9 cellular contexts compared by ENCODE assay signal in genomic region chr12:124543591-124544310, GRCh38. TPM values are rescaled to one million over a fixed set of nuclear protein-coding genes. Genes with fewer than 3 reads are reported as not detected.
DNase-seq lines count a peak whose midpoint lies in the region; ATAC-seq, FAIRE-seq and TF ChIP-seq lines count a peak whose summit lies in the region.
"Had no signal": no experiment of that assay in that cellular context is flagged by ENCODE, and none has a peak within 500 bp of the region (broad histone marks: within the 10 kb centered on the region; RNA-seq: fewer than 3 reads in every experiment).

No MANE protein-coding gene starts in this region.

- no peak overlapping the region for H2BK120ac ChIP-seq in H1 (replicated peaks; ENCODE audit: low read depth, low read length)

- H4K8ac ChIP-seq in H1 (ENCODE audit: extremely low read depth, insufficient read depth, low read length), result peak overlapping the region; percentile 85

- no peak overlapping the region for H2AFZ ChIP-seq in H1 (ENCODE audit: low read length)

- H2BK15ac ChIP-seq in H1 (ENCODE audit: low read length), result 0 out of 2 replicates have a peak overlapping the region, but pooled peaks have one; percentile 46

- no peak for FAIRE-seq in H1 (lab: Jason Lieb, UNC)
- FAIRE-seq: colon had no signal

- ATAC-seq in HG03159 (IDR thresholded peaks at IDR 0.05; ENCODE audit: unreplicated experiment), result no peak
- ATAC-seq in GM21447 (IDR thresholded peaks at IDR 0.05; ENCODE audit: unreplicated experiment), result no peak
- no peak for ATAC-seq in upper lobe of right lung

- no peak overlapping the region for H4K5ac ChIP-seq in H1 (ENCODE audit: insufficient read length, low read depth, low read length)

- no peak overlapping the region for H3K4ac ChIP-seq in H1 (replicated peaks; ENCODE audit: insufficient read length, low read depth, low read length)

- intact Hi-C loops in upper lobe of right lung (cut with DNase I), result no loop called here

- H3K36me3 ChIP-seq in H1 (ENCODE audit: control insufficient read depth in 2 of 4, insufficient read depth in 4 of 4, low read length in 3 of 4) (peaks cover 0 to 3% (median 0%) of the 10 kb centered on the region in 4 experiments; a peak in 2 of 8 replicates), rectal smooth muscle tissue (ENCODE audit: control insufficient read depth, insufficient read depth, low read length) (no peaks in the 10 kb centered on the region), upper lobe of right lung (no peaks in the 10 kb centered on the region)

- peak overlapping the region; percentile 71; the same call in 1 of the 2 replicates for H2BK5ac ChIP-seq in H1 (ENCODE audit: low read depth, low read length)

- H2AK5ac ChIP-seq in H1 (ENCODE audit: low read depth, low read length), result no peak overlapping the region

- no peaks in the 10 kb centered on the region for H3K9me3 ChIP-seq in H1 (ENCODE audit: insufficient read depth in 2 of 2, low read depth in 1 of 2, low read length in 1 of 2)
- H3K9me3 ChIP-seq in upper lobe of right lung, result no peaks in the 10 kb centered on the region

- peaks cover 49 to 88% of the 10 kb centered on the region in 2 experiments for H3K79me2 ChIP-seq in H1 (ENCODE audit: control insufficient read depth in 1 of 2, insufficient read depth in 2 of 2, low read length in 2 of 2)

- 0 out of 4 replicates have a peak overlapping the region, but pooled peaks of 1 of the 2 experiments have one; percentile 12 for H3K4me2 ChIP-seq in H1 (ENCODE audit: insufficient read depth in 1 of 2, low read depth in 2 of 2, low read length in 2 of 2)

- peak overlapping the region; percentile 49; the same call in 1 of the 2 replicates for H3K27ac ChIP-seq in H1 (ENCODE audit: low read depth, low read length)
- H3K27ac ChIP-seq in rectal smooth muscle tissue (ENCODE audit: low read depth, low read length), result no peak overlapping the region
- no peak overlapping the region for H3K27ac ChIP-seq in upper lobe of right lung

- H3K79me1 ChIP-seq in H1 (ENCODE audit: low read depth, low read length), result peaks cover 18% of the 10 kb centered on the region

- 80% methylated on average over 18 of the region's 36 CpGs; no CpG with 5 or more reads in 1 of the 2 experiments for WGBS in H1 (ENCODE audit: extremely low coverage in 1 of 2, insufficient coverage in 1 of 2, insufficient read length in 1 of 2, insufficient replicate concordance in 2 of 2, low coverage in 1 of 2, low lambda C conversion rate in 2 of 2, missing lambda C conversion rate in 1 of 2), 2 experiments

- H3K14ac ChIP-seq in H1 (ENCODE audit: insufficient read length), result no peak overlapping the region

- TF ChIP-seq RAD21 in H1 (IDR thresholded peaks at IDR 0.05 in 1 of 2, conservative IDR thresholded peaks at IDR 0.05 in 1 of 2; ENCODE audit: low read depth in 2 of 2, low read length in 2 of 2), result no peak

- H3K18ac ChIP-seq in H1 (ENCODE audit: extremely low read depth, low read length), result peak overlapping the region; percentile 60; the same call in 1 of the 2 replicates

- CTCF ChIA-PET in H1 (lab: Charles Lee; ENCODE audit: partially characterized antibody), result interaction anchor here (0.8 to 1.0 kb wide), 2 partner anchors 9 to 16 kb away, joined by 3 read pairs; no protein-coding TSS in a partner anchor

- peak overlapping the region; percentile 34 for H4K91ac ChIP-seq in H1 (replicated peaks; ENCODE audit: insufficient read length, low read length)

- H3K23ac ChIP-seq in H1 (ENCODE audit: insufficient read length), result no peak overlapping the region

- H3K4me3 ChIP-seq in H1 (ENCODE audit: extremely low read depth in 1 of 4, insufficient read depth in 2 of 4, low read depth in 3 of 4, low read length in 4 of 4), result no peak overlapping the region
- peak overlapping the region; percentile 4 for H3K4me3 ChIP-seq in rectal smooth muscle tissue (ENCODE audit: low read length)
- H3K4me3 ChIP-seq in upper lobe of right lung, result no peak overlapping the region

- no peak for TF ChIP-seq EP300 in H1 (IDR thresholded peaks at IDR 0.05; ENCODE audit: borderline replicate concordance in 1 of 2, low read depth in 2 of 2, low read length in 2 of 2)

- no peaks in the 10 kb centered on the region for H3K27me3 ChIP-seq in H1 (replicated peaks in 1 of 4; ENCODE audit: control insufficient read depth in 3 of 4, extremely low read depth in 1 of 4, insufficient read depth in 3 of 4, low read length in 3 of 4)
- H3K27me3 ChIP-seq in rectal smooth muscle tissue (ENCODE audit: control insufficient read depth, insufficient read depth, low read length), result no peaks in the 10 kb centered on the region
- no peaks in the 10 kb centered on the region for H3K27me3 ChIP-seq in upper lobe of right lung

- DNase-seq in GF-D8 (lab: John Stamatoyannopoulos, UW), result peak; percentile 19
- peak; percentile 81 for DNase-seq in NCI-H2171 treated with DMSO at 0.1 percent for 48 hours (lab: John Stamatoyannopoulos, UW)
- DNase-seq in H1 (ENCODE audit: low read depth in 1 of 2, low spot score in 2 of 2), result no peak
- no peak for DNase-seq in upper lobe of right lung
- no peak for DNase-seq in activated effector memory CD4-positive, alpha-beta T cell treated with Interleukin-2 at 50 U/mL for 16 hours

- TF ChIP-seq CTCF in H1 (IDR thresholded peaks at IDR 0.05; ENCODE audit: control extremely low read depth in 1 of 3, insufficient read depth in 1 of 3, low read depth in 1 of 3, low read length in 3 of 3) (no peak), upper lobe of right lung (IDR thresholded peaks at IDR 0.05) (no peak)

- POLR2A ChIA-PET in H1 (lab: Charles Lee; ENCODE audit: partially characterized antibody), result interaction anchor here (0.7 to 1.6 kb wide), 3 partner anchors 16 to 21 kb away, joined by 3 to 5 read pairs (median 4); no protein-coding TSS in a partner anchor

- H4K20me1 ChIP-seq in H1 (replicated peaks in 1 of 2; ENCODE audit: control insufficient read depth in 1 of 2, insufficient read depth in 2 of 2, low read length in 2 of 2), result peaks cover 33 to 44% of the 10 kb centered on the region in 2 experiments

- H3K56ac ChIP-seq in H1 (replicated peaks; ENCODE audit: insufficient read length, low read depth, low read length), result no peak overlapping the region

- H2BK12ac ChIP-seq in H1 (ENCODE audit: low read depth, low read length), result no peak overlapping the region

- H3K4me1 ChIP-seq in H1 (replicated peaks in 1 of 4; ENCODE audit: control insufficient read depth in 3 of 4, insufficient read depth in 4 of 4, low read length in 3 of 4), result peaks cover 0 to 47% (median 27%) of the 10 kb centered on the region in 4 experiments; a peak in 6 of 7 replicates
- peaks cover 41% of the 10 kb centered on the region for H3K4me1 ChIP-seq in rectal smooth muscle tissue (ENCODE audit: control insufficient read depth, insufficient read depth, low read length)
- H3K4me1 ChIP-seq in upper lobe of right lung, result peaks cover 71% of the 10 kb centered on the region

- H3K9ac ChIP-seq in H1 (replicated peaks in 1 of 4; ENCODE audit: extremely low read depth in 1 of 4, low read depth in 3 of 4, low read length in 3 of 4) (no peak overlapping the region; a peak in 2 of 7 replicates), rectal smooth muscle tissue (ENCODE audit: low read length) (no peak overlapping the region)

- no peak for TF ChIP-seq POLR2A in H1 (IDR thresholded peaks at IDR 0.05; ENCODE audit: control extremely low read depth in 1 of 2, low read depth in 2 of 2, low read length in 2 of 2)

- no peak overlapping the region for H2BK20ac ChIP-seq in H1 (ENCODE audit: low read length)

- H3K23me2 ChIP-seq in H1 (ENCODE audit: low read depth, low read length), result no peaks in the 10 kb centered on the region

TF ChIP-seq in H1, 55 proteins besides CTCF, POLR2A, EP300 and RAD21 (continues in another document):
- TF ChIP-seq EGR1 (IDR thresholded peaks at IDR 0.05; ENCODE audit: borderline replicate concordance, low read depth, low read length) (no peak), USF2 (IDR thresholded peaks at IDR 0.05; ENCODE audit: low read length) (no peak), SRF (IDR thresholded peaks at IDR 0.05; ENCODE audit: low read depth, low read length) (no peak), CHD1 (IDR thresholded peaks at IDR 0.05; ENCODE audit: low read depth, low read length) (no peak), JUN (IDR thresholded peaks at IDR 0.05; ENCODE audit: low read depth, low read length) (no peak), CBX8 (IDR thresholded peaks at IDR 0.05; ENCODE audit: borderline replicate concordance, low read depth, low read length) (no peak), BRCA1 (IDR thresholded peaks at IDR 0.05; ENCODE audit: low read depth, low read length) (no peak), NANOG (IDR thresholded peaks at IDR 0.05; ENCODE audit: insufficient read depth, low read depth, low read length, poor library complexity, severe bottlenecking) (no peak), RNF2 (IDR thresholded peaks at IDR 0.05; ENCODE audit: borderline replicate concordance, low read depth, low read length, missing control alignments, poor library complexity, severe bottlenecking) (no peak), TEAD4 (IDR thresholded peaks at IDR 0.05; ENCODE audit: low read depth, low read length) (no peak), SIRT6 (IDR thresholded peaks at IDR 0.05; ENCODE audit: low read length) (no peak), BACH1 (IDR thresholded peaks at IDR 0.05; ENCODE audit: low read length) (no peak), RXRA (IDR thresholded peaks at IDR 0.05; ENCODE audit: insufficient read depth, low read depth, low read length) (no peak), CBX5 (IDR thresholded peaks at IDR 0.05; ENCODE audit: low read depth, low read length) (no peak)

RNA-seq across cellular contexts. Expression of gene NCOR2, which starts 23.7 kb away (rescaled TPM):
- 275 TPM in 2 replicates for total RNA-seq in H1 (2021; fragmentation: NEBNext Ultra II Directional; extraction: Animal tissue kit (Norgen Biotek cat#: 25700))
- 14.8 and 25.3 TPM in 2 replicates for polyA plus RNA-seq in H1 (2011; rRNA removed)
- polyA plus RNA-seq in H1 (2011; cell fraction: cytosol; rRNA removed), result 13.5 TPM
- 54.3 TPM for polyA plus RNA-seq in H1 (2011; cell fraction: nucleus; rRNA removed)
- polyA plus RNA-seq in H1 (2012, experiment 1 of 2), result 125 to 153 TPM (median 138 TPM) in 4 replicates
- 70.3 TPM for polyA plus RNA-seq in H1 (2012, experiment 2 of 2)
- 103 TPM for polyA plus RNA-seq in H1 (2013, experiment 1 of 2)
- polyA plus RNA-seq in H1 (2013, experiment 2 of 2), result 111 TPM
- 28.8 and 30.2 TPM in 2 replicates for polyA minus RNA-seq in H1 (2011; rRNA and poly(A)+ RNA removed)
- 93.4 TPM for polyA minus RNA-seq in H1 (2011; cell fraction: cytosol; rRNA and poly(A)+ RNA removed)
- polyA minus RNA-seq in H1 (2011; cell fraction: nucleus; rRNA and poly(A)+ RNA removed), result 81.3 TPM
- total RNA-seq in upper lobe of right lung, result 336 TPM

Comparison
In these comparisons a context has a peak if more than half of its experiments do, and no peak if none do; other contexts are left out.
1. DNase-seq: peak in GF-D8 (single experiment) and NCI-H2171 treated with DMSO at 0.1 percent for 48 hours (single experiment); none in H1 (0 of 2), upper lobe of right lung (single experiment) and activated effector memory CD4-positive, alpha-beta T cell treated with Interleukin-2 at 50 U/mL for 16 hours (single experiment).